ENCODE assay signal across 10 cellular contexts in genomic region chr16:4081577-4082021, GRCh38. TPM values are rescaled to one million over a fixed set of nuclear protein-coding genes. Genes with fewer than 3 reads are reported as not detected.
DNase-seq lines count a peak whose midpoint lies in the region; ATAC-seq and TF ChIP-seq lines count a peak whose summit lies in the region.
"Had no signal": no experiment of that assay in that cellular context is flagged by ENCODE, and none has a peak within 500 bp of the region (broad histone marks: within the 10 kb centered on the region; RNA-seq: fewer than 3 reads in every experiment).

No MANE protein-coding gene starts in this region.

- H3K9me3 Mint-ChIP-seq in activated CD4-positive, alpha-beta T cell treated with anti-CD3 and anti-CD28 coated beads, Interleukin-2, amount 10 ng/mL, durations not matched to agents 24 days and 14 days: peaks cover 3% of the 10 kb centered on the region

- no peaks in the 10 kb centered on the region for H3K9me3 ChIP-seq in left ventricle myocardium inferior (replicated peaks)

- peak overlapping the region; percentile 49 for H3K27ac Mint-ChIP-seq in activated CD4-positive, alpha-beta T cell treated with anti-CD3 and anti-CD28 coated beads, Interleukin-2, amount 10 ng/mL, durations not matched to agents 24 days and 14 days

- no peak overlapping the region for H3K4me3 ChIP-seq in left ventricle myocardium inferior
- H3K4me3 ChIP-seq: lung had no signal

- DNase-seq in Ammon's horn (ENCODE audit: low spot score) (peak; percentile 30), sciatic nerve (ENCODE audit: low spot score) (no peak), H4 (ENCODE audit: low spot score) (no peak), left ventricle myocardium inferior (no peak)
- DNase-seq in activated CD4-positive, alpha-beta T cell treated with anti-CD3 and anti-CD28 coated beads, Interleukin-2, amount 10 ng/mL, durations not matched to agents 24 days and 14 days: peak; percentile 73
- peak; percentile 35 for DNase-seq in central memory CD4-positive, alpha-beta T cell
- no peak for DNase-seq in NK-92 treated with Interleukin-12 subunit alpha and Interleukin-12 subunit beta, amount 100 ng/mL, for 24 hours (lab: John Stamatoyannopoulos, UW)

- H3K4me1 Mint-ChIP-seq in activated CD4-positive, alpha-beta T cell treated with anti-CD3 and anti-CD28 coated beads, Interleukin-2, amount 10 ng/mL, durations not matched to agents 24 days and 14 days: peaks cover 48% of the 10 kb centered on the region

- intact Hi-C loops in activated CD4-positive, alpha-beta T cell treated with anti-CD3 and anti-CD28 coated beads, Interleukin-2, amount 10 ng/mL, durations not matched to agents 24 days and 14 days (cut with micrococcal nuclease): no loop called here
- intact Hi-C loops in sciatic nerve (cut with DNase I) (no loop called here), left ventricle myocardium inferior (cut with micrococcal nuclease) (no loop called here)

- peaks cover 24% of the 10 kb centered on the region for H3K4me1 ChIP-seq in left ventricle myocardium inferior

- peak overlapping the region; percentile 72 for H3K4me3 Mint-ChIP-seq in activated CD4-positive, alpha-beta T cell treated with anti-CD3 and anti-CD28 coated beads, Interleukin-2, amount 10 ng/mL, durations not matched to agents 24 days and 14 days

- no peak overlapping the region for H3K27ac ChIP-seq in left ventricle myocardium inferior (replicated peaks)
- H3K27ac ChIP-seq: C4-2B had no signal

- no peaks in the 10 kb centered on the region for H3K27me3 ChIP-seq in left ventricle myocardium inferior (ENCODE audit: low read depth)

- peaks cover 7% of the 10 kb centered on the region for H3K36me3 Mint-ChIP-seq in activated CD4-positive, alpha-beta T cell treated with anti-CD3 and anti-CD28 coated beads, Interleukin-2, amount 10 ng/mL, durations not matched to agents 24 days and 14 days (ENCODE audit: low read depth)

- no peaks in the 10 kb centered on the region for H3K27me3 Mint-ChIP-seq in activated CD4-positive, alpha-beta T cell treated with anti-CD3 and anti-CD28 coated beads, Interleukin-2, amount 10 ng/mL, durations not matched to agents 24 days and 14 days

- TF ChIP-seq CTCF in left ventricle myocardium inferior (IDR thresholded peaks at IDR 0.05; ENCODE audit: borderline replicate concordance): no peak

- no peaks in the 10 kb centered on the region for H3K36me3 ChIP-seq in left ventricle myocardium inferior

- ATAC-seq in sciatic nerve (peak; percentile 55), HG03095 (IDR thresholded peaks at IDR 0.05; ENCODE audit: unreplicated experiment) (no peak)

RNA-seq across cellular contexts. Expression of gene ADCY9, which starts 34.6 kb away (rescaled TPM):
- total RNA-seq in activated CD4-positive, alpha-beta T cell treated with anti-CD3 and anti-CD28 coated beads, Interleukin-2, amount 10 ng/mL, durations not matched to agents 24 days and 14 days: 8.9 and 9.6 TPM in 2 replicates
- total RNA-seq in sciatic nerve: 25.9 TPM
- total RNA-seq in H4 (2014; rRNA removed; shearing (Covaris generic)): 3.9 and 5.1 TPM in 2 replicates
- total RNA-seq in left ventricle myocardium inferior: 44.3 TPM

Comparison
In these comparisons a context has a peak if more than half of its experiments do, and no peak if none do; other contexts are left out.
1. DNase-seq: peak in Ammon's horn (single experiment), activated CD4-positive, alpha-beta T cell treated with anti-CD3 and anti-CD28 coated beads, Interleukin-2, amount 10 ng/mL, durations not matched to agents 24 days and 14 days (single experiment) and central memory CD4-positive, alpha-beta T cell (single experiment); none in sciatic nerve (single experiment), NK-92 treated with Interleukin-12 subunit alpha and Interleukin-12 subunit beta, amount 100 ng/mL, for 24 hours (single experiment), H4 (single experiment) and left ventricle myocardium inferior (single experiment).